ENCODE assay signal across 11 cellular contexts in the genomic region with DNA sequence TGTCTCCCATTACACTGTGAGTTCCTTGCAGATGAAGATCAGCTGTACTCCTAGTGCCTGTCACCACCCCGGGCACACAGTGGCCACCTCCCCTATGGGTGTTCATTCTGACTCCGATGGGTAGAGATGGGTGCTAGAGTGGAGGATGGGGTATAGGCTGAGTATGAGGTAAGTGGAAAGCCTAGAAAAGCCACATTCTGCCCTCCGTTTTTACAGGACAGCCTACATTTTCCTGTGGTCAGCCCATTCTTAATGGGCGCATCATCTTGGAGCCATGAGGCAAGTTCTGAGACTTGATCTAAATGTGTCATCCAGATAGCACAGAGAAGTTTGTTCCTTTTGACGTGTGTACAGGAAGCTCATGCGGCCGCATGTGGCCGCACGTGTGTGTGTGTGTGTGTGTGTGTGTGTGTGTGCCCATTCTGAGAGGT.
DNase-seq lines count a peak whose midpoint lies in the region; ATAC-seq and TF ChIP-seq lines count a peak whose summit lies in the region.
"Had no signal": no experiment of that assay in that cellular context is flagged by ENCODE, and none has a peak within 500 bp of the region (broad histone marks: within the 10 kb centered on the region; RNA-seq: fewer than 3 reads in every experiment).

No MANE protein-coding gene starts in this region.

- CTCF ChIA-PET in CD4-positive, alpha-beta T cell (lab: Charles Lee) = no interaction called here

- in situ Hi-C loops in brain microvascular endothelial cell (cut with HindIII; ENCODE audit: low pct_ligation_motif_present, low sequenced_read_pairs) = no loop called here

- TF ChIP-seq CTCF in CD4-positive, alpha-beta T cell (IDR thresholded peaks at IDR 0.05) = no peak
- TF ChIP-seq CTCF in brain microvascular endothelial cell (IDR thresholded peaks at IDR 0.05; ENCODE audit: low read depth, low read length, missing control alignments) = no peak

- peaks cover 81% of the 10 kb centered on the region for H3K4me1 Mint-ChIP-seq in CD4-positive, alpha-beta T cell (ENCODE audit: low read depth)

- H3K9me3 Mint-ChIP-seq in CD4-positive, alpha-beta T cell = no peaks in the 10 kb centered on the region
- H3K9me3 Mint-ChIP-seq: type B pancreatic cell had no signal

- H3K9me3 ChIP-seq in CD4-positive, alpha-beta T cell (ENCODE audit: control insufficient read depth, low read length) = no peaks in the 10 kb centered on the region

- H3K4me3 ChIP-seq in brain microvascular endothelial cell (ENCODE audit: low read depth, low read length) = no peak overlapping the region
- H3K4me3 ChIP-seq: SK-N-MC had no signal

- H3K27ac ChIP-seq in CD4-positive, alpha-beta T cell (ENCODE audit: low read depth, low read length) = peak overlapping the region; percentile 21
- peak overlapping the region; percentile 83 for H3K27ac ChIP-seq in brain microvascular endothelial cell
- H3K27ac ChIP-seq: SK-N-MC had no signal

- H3K36me3 ChIP-seq in brain microvascular endothelial cell (replicated peaks) = no peaks in the 10 kb centered on the region

- H3K36me3 Mint-ChIP-seq in CD4-positive, alpha-beta T cell (ENCODE audit: low read depth) = peaks cover 97% of the 10 kb centered on the region
- H3K36me3 Mint-ChIP-seq: type B pancreatic cell had no signal

- peak overlapping the region; percentile 36 for H3K4me3 Mint-ChIP-seq in CD4-positive, alpha-beta T cell

- H3K27me3 Mint-ChIP-seq in CD4-positive, alpha-beta T cell = no peaks in the 10 kb centered on the region
- H3K27me3 Mint-ChIP-seq: type B pancreatic cell had no signal

- H3K27ac Mint-ChIP-seq in CD4-positive, alpha-beta T cell = peak overlapping the region; percentile 52
- H3K27ac Mint-ChIP-seq: type B pancreatic cell had no signal

- no peaks in the 10 kb centered on the region for H3K27me3 ChIP-seq in CD4-positive, alpha-beta T cell (ENCODE audit: control insufficient read depth, insufficient read depth, low read length)
- no peaks in the 10 kb centered on the region for H3K27me3 ChIP-seq in brain microvascular endothelial cell (replicated peaks)

- DNase-seq in CD4-positive, alpha-beta T cell = no peak
- DNase-seq in NCI-H226 (peak; percentile 91), brain microvascular endothelial cell (peak; percentile 92), non-pigmented ciliary epithelial cell (ENCODE audit: low read depth) (peak; percentile 86), NCI-H187 (lab: John Stamatoyannopoulos, UW) (no peak), NCI-H446 (lab: John Stamatoyannopoulos, UW) (no peak), left ventricle myocardium superior (no peak), NCI-H2227 treated with DMSO at 0.1 percent for 48 hours (lab: John Stamatoyannopoulos, UW) (no peak)
- DNase-seq: aorta had no signal

- POLR2A ChIA-PET in CD4-positive, alpha-beta T cell (lab: Charles Lee) = interaction anchor here (0.9 kb wide), 1 partner anchor 170 kb away, joined by 3 read pairs; no protein-coding TSS in a partner anchor

- intact Hi-C loops in CD4-positive, alpha-beta T cell (cut with DNase I, micrococcal nuclease) = no loop called here
- intact Hi-C loops in left ventricle myocardium superior (cut with micrococcal nuclease) = no loop called here

- peak; percentile 33 for ATAC-seq in CD4-positive, alpha-beta T cell (ENCODE audit: poor library complexity)
- no peak for ATAC-seq in left ventricle myocardium superior

Comparison
In these comparisons a context has a peak if more than half of its experiments do, and no peak if none do; other contexts are left out.
1. DNase-seq: peak in NCI-H226 (single experiment), brain microvascular endothelial cell (single experiment) and non-pigmented ciliary epithelial cell (single experiment); none in CD4-positive, alpha-beta T cell (0 of 10), NCI-H187 (0 of 2), NCI-H446 (0 of 2), left ventricle myocardium superior (single experiment) and NCI-H2227 treated with DMSO at 0.1 percent for 48 hours (single experiment).